Comparison of ENCODE assay signal across 31 cellular contexts in the genomic region with DNA sequence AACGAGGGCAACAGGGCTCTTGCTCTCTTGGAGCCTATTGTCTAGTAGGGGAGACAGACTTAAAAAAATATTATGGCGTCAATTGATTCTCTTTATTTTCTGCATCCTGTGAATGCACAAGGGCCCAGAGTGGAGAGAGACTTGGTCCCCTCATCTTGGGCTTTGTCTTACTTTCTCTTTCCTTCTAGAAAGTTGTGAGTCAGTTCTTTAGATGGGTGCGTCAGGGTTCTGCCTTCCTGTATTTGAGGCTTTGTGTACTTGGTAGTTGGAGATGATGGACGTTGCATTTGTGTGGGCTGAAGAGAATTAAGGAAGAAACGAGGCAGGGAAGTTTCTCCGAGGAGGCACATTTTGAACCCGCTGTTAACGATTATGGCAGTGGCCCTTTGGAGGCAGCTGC. TPM values are rescaled to one million over a fixed set of nuclear protein-coding genes. Genes with fewer than 3 reads are reported as not detected.
"Had no signal": no experiment of that assay in that cellular context is flagged by ENCODE, and none has a peak within 500 bp of the region (broad histone marks: within the 10 kb centered on the region; RNA-seq: fewer than 3 reads in every experiment).

No MANE protein-coding gene starts in this region.

- H3K27me3 Mint-ChIP-seq: activated CD4-positive, alpha-beta memory T cell treated with anti-CD3 and anti-CD28 coated beads for 36 hours had no signal

- DNase-seq: activated CD4-positive, alpha-beta memory T cell treated with anti-CD3 and anti-CD28 coated beads for 36 hours; activated CD4-positive, alpha-beta T cell treated with anti-CD3 and anti-CD28 coated beads for 36 hours; activated CD4-positive, alpha-beta T cell treated with anti-CD3 and anti-CD28 coated beads, Interleukin-2, amount 10 ng/mL, durations not matched to agents 24 days and 14 days; activated CD4-positive, CD25-positive, alpha-beta regulatory T cell; activated CD4-positive, CD25-positive, alpha-beta regulatory T cell treated with anti-CD3 and anti-CD28 coated beads, Interleukin-2, amount 50 U/mL, for 72 hours; activated CD8-positive, alpha-beta memory T cell treated with anti-CD3 and anti-CD28 coated beads, Interleukin-2, amount 10 ng/mL, durations not matched to agents 7 days and 5 days; activated CD8-positive, alpha-beta memory T cell treated with anti-CD3 and anti-CD28 coated beads, Interleukin-2, amount 50 U/mL, for 4 hours; activated CD8-positive, alpha-beta T cell treated with anti-CD3 and anti-CD28 coated beads, Interleukin-2, amount 10 ng/mL, durations not matched to agents 7 days and 5 days; activated effector memory CD4-positive, alpha-beta T cell treated with Interleukin-2 at 50 U/mL for 16 hours; activated gamma-delta T cell treated with Interleukin-2 at 50 U/mL for 16 hours; activated naive CD4-positive, alpha-beta T cell treated with anti-CD3 and anti-CD28 coated beads, Interleukin-2, amount 50 U/mL, for 16 hours; activated naive CD4-positive, alpha-beta T cell treated with Interleukin-2 at 50 U/mL for 16 hours; activated T-cell treated with anti-CD3 and anti-CD28 coated beads, Interleukin-2, amount 50 U/mL, for 1 hour; amniotic stem cell; aorta; body of pancreas; caudate nucleus; cortex of kidney; dermis blood vessel endothelial cell; effector CD4-positive, alpha-beta T cell; effector memory CD8-positive, alpha-beta T cell; erythroblast; esophagus squamous epithelium; foreskin melanocyte; head of caudate nucleus; hippocampal formation had no signal

- H3K36me3 Mint-ChIP-seq: activated CD4-positive, alpha-beta memory T cell treated with anti-CD3 and anti-CD28 coated beads for 36 hours; activated CD8-positive, alpha-beta memory T cell treated with anti-CD3 and anti-CD28 coated beads, Interleukin-2, amount 10 ng/mL, durations not matched to agents 7 days and 5 days; activated naive CD8-positive, alpha-beta T cell had no signal

- H3K9me3 Mint-ChIP-seq: activated CD4-positive, alpha-beta memory T cell treated with anti-CD3 and anti-CD28 coated beads for 36 hours; activated CD4-positive, alpha-beta T cell treated with anti-CD3 and anti-CD28 coated beads, Interleukin-2, amount 10 ng/mL, durations not matched to agents 24 days and 14 days; activated T-helper 17 cell treated with anti-CD3 and anti-CD28 coated beads, Interleukin-2, amount 50 U/mL, for 72 hours; effector memory CD8-positive, alpha-beta T cell had no signal

- H3K27ac Mint-ChIP-seq: activated CD4-positive, alpha-beta memory T cell treated with anti-CD3 and anti-CD28 coated beads for 36 hours; activated CD4-positive, alpha-beta T cell treated with anti-CD3 and anti-CD28 coated beads for 36 hours; activated CD4-positive, alpha-beta T cell treated with anti-CD3 and anti-CD28 coated beads, Interleukin-2, amount 10 ng/mL, durations not matched to agents 24 days and 14 days; activated CD8-positive, alpha-beta memory T cell treated with anti-CD3 and anti-CD28 coated beads, Interleukin-2, amount 10 ng/mL, durations not matched to agents 7 days and 5 days; activated CD8-positive, alpha-beta T cell treated with anti-CD3 and anti-CD28 coated beads, Interleukin-2, amount 10 ng/mL, durations not matched to agents 7 days and 5 days; activated naive CD8-positive, alpha-beta T cell; activated T-helper 17 cell treated with anti-CD3 and anti-CD28 coated beads, Interleukin-2, amount 50 U/mL, for 72 hours; effector memory CD8-positive, alpha-beta T cell had no signal

- ATAC-seq: activated CD4-positive, alpha-beta T cell treated with anti-CD3 and anti-CD28 coated beads for 36 hours; activated CD8-positive, alpha-beta memory T cell treated with anti-CD3 and anti-CD28 coated beads, Interleukin-2, amount 10 ng/mL, durations not matched to agents 7 days and 5 days; activated CD8-positive, alpha-beta T cell treated with anti-CD3 and anti-CD28 coated beads, Interleukin-2, amount 10 ng/mL, durations not matched to agents 7 days and 5 days; activated T-helper 17 cell treated with anti-CD3 and anti-CD28 coated beads, Interleukin-2, amount 50 U/mL, for 72 hours; body of pancreas; effector memory CD8-positive, alpha-beta T cell; gastroesophageal sphincter had no signal

- H3K4me3 Mint-ChIP-seq: activated CD4-positive, alpha-beta memory T cell treated with anti-CD3 and anti-CD28 coated beads for 36 hours; activated CD4-positive, alpha-beta T cell treated with anti-CD3 and anti-CD28 coated beads for 36 hours; activated CD4-positive, alpha-beta T cell treated with anti-CD3 and anti-CD28 coated beads, Interleukin-2, amount 10 ng/mL, durations not matched to agents 24 days and 14 days; activated CD8-positive, alpha-beta memory T cell treated with anti-CD3 and anti-CD28 coated beads, Interleukin-2, amount 10 ng/mL, durations not matched to agents 7 days and 5 days; activated CD8-positive, alpha-beta T cell treated with anti-CD3 and anti-CD28 coated beads, Interleukin-2, amount 10 ng/mL, durations not matched to agents 7 days and 5 days; activated naive CD8-positive, alpha-beta T cell; activated T-helper 17 cell treated with anti-CD3 and anti-CD28 coated beads, Interleukin-2, amount 50 U/mL, for 72 hours; effector memory CD8-positive, alpha-beta T cell had no signal

- H3K4me1 Mint-ChIP-seq: activated CD8-positive, alpha-beta memory T cell treated with anti-CD3 and anti-CD28 coated beads, Interleukin-2, amount 10 ng/mL, durations not matched to agents 7 days and 5 days; activated T-helper 17 cell treated with anti-CD3 and anti-CD28 coated beads, Interleukin-2, amount 50 U/mL, for 72 hours had no signal

- H3K4me3 ChIP-seq: body of pancreas, esophagus squamous epithelium, gastroesophageal sphincter had no signal

RNA-seq across cellular contexts. Expression of a gene that starts 52.9 kb away (rescaled TPM):
- total RNA-seq: dermis blood vessel endothelial cell, fibroblast of villous mesenchyme, glomerular endothelial cell had no signal
